8 cellular contexts compared by ENCODE assay signal in genomic region chr16:2911580-2912329, GRCh38. TPM values are rescaled to one million over a fixed set of nuclear protein-coding genes. Genes with fewer than 3 reads are reported as not detected.
DNase-seq lines count a peak whose midpoint lies in the region; ATAC-seq and TF ChIP-seq lines count a peak whose summit lies in the region.

FLYWCH1 (plus strand) TSS chr16:2911931; CDS start chr16:2929686, 17,755 bp downstream.

- H3K36me3 Mint-ChIP-seq in immature natural killer cell: peaks cover 0 to 3% (median 0%) of the 10 kb centered on the region in 3 donors

- ATAC-seq in GM19035 (IDR thresholded peaks at IDR 0.05; ENCODE audit: unreplicated experiment) (peak; percentile 93), HG03342 (IDR thresholded peaks at IDR 0.05; ENCODE audit: unreplicated experiment) (peak; percentile 92)

- DNase-seq in AG09319 (ENCODE audit: extremely low read depth, low read depth) (peak; percentile 96), NCI-H345 treated with DMSO at 0.1 percent for 48 hours (lab: John Stamatoyannopoulos, UW; ENCODE audit: unreplicated experiment) (peak; percentile 98), caudate nucleus (lab: John Stamatoyannopoulos, UW) (peak; percentile 59 to 99 (median 96)), immature natural killer cell (peak; percentile 96 to 98 (median 98)), smooth muscle cell of the brain vasculature (ENCODE audit: low read depth, low spot score) (peak; percentile 97)
- peak; percentile 96 to 97 (median 96) for DNase-seq in activated CD4-positive, CD25-positive, alpha-beta regulatory T cell (lab: John Stamatoyannopoulos, UW)

- no peak; the same call in 1 of the 2 replicates for TF ChIP-seq CTCF in AG09319 (IDR thresholded peaks at IDR 0.05; ENCODE audit: low read depth, low read length)

- H3K4me1 Mint-ChIP-seq in immature natural killer cell: peaks cover 31 to 37% of the 10 kb centered on the region in 2 donors

- H3K4me3 Mint-ChIP-seq in immature natural killer cell: peak within 1 kb of the TSS; percentile 89 to 91 (median 91)

- H3K27ac ChIP-seq in caudate nucleus (ENCODE audit: low read depth, low read length): peak within 1 kb of the TSS; percentile 74

- peaks cover 2 to 13% (median 9%) of the 10 kb centered on the region in 3 donors for H3K27me3 Mint-ChIP-seq in immature natural killer cell (ENCODE audit: low read depth in 3 of 3)

- no peaks in the 10 kb centered on the region for H3K9me3 Mint-ChIP-seq in immature natural killer cell

- peak within 1 kb of the TSS; percentile 85 to 93 (median 86) for H3K27ac Mint-ChIP-seq in immature natural killer cell

RNA-seq across cellular contexts. Expression of gene FLYWCH1, which starts in this region (rescaled TPM):
- 10 to 100 TPM in 1 of 3 donors, 1 to 10 TPM in 2; 2.5 to 16.1 (median 4.8) TPM for polyA plus RNA-seq in immature natural killer cell

Comparison
In these comparisons a context has a peak if more than half of its experiments do, and no peak if none do; other contexts are left out.
1. Peak in every context shown above with its lines: DNase-seq, ATAC-seq and H3K27ac ChIP-seq.